In the genomic region with DNA sequence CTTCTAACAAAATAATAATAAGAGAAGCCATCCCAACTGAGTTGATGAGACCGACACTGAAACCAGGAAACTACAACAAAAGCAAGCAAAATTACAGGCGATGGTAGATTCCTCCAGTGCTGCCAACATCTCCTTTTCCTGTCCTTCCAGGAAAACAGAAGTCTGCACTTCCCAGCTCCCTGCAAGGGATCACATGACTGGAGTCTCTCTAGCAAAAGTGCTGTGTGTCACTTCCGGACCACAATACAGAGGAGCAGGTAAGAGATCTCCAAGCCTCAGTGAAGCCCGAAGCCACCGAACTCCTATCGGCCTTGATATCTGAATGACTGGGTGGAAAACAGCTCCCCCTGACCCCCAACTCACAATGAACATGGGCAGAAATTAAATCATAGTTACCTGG, we compare ENCODE assay signal across 17 cellular contexts.
A peak's percentile ranks its signal among the peaks of the same experiment; 100 is the strongest.
DNase-seq lines count a peak whose midpoint lies in the region; ATAC-seq, FAIRE-seq and TF ChIP-seq lines count a peak whose summit lies in the region.
"Had no signal": no experiment of that assay in that cellular context is flagged by ENCODE, and none has a peak within 500 bp of the region (broad histone marks: within the 10 kb centered on the region; RNA-seq: fewer than 3 reads in every experiment).

No MANE protein-coding gene starts in this region.

- H3K9me3 ChIP-seq in T-helper 17 cell (ENCODE audit: control insufficient read depth, low read length, poor library complexity, severe bottlenecking), result no peaks in the 10 kb centered on the region
- no peaks in the 10 kb centered on the region for H3K9me3 ChIP-seq in endothelial cell of umbilical vein (replicated peaks; ENCODE audit: control insufficient read depth, insufficient read depth, low read length)
- no peaks in the 10 kb centered on the region for H3K9me3 ChIP-seq in tibial artery
- H3K9me3 ChIP-seq in CD4-positive, alpha-beta memory T cell (ENCODE audit: control insufficient read depth in 1 of 2, low read length in 2 of 2), result no peaks in the 10 kb centered on the region

- no peaks in the 10 kb centered on the region for H3K27me3 ChIP-seq in endothelial cell of umbilical vein (ENCODE audit: control insufficient read depth in 2 of 2, insufficient read depth in 2 of 2, low read length in 2 of 2)
- H3K27me3 ChIP-seq in tibial artery, result no peaks in the 10 kb centered on the region
- H3K27me3 ChIP-seq in foreskin keratinocyte, result no peaks in the 10 kb centered on the region
- no peaks in the 10 kb centered on the region for H3K27me3 ChIP-seq in CD4-positive, alpha-beta memory T cell (ENCODE audit: insufficient read depth, low read length)

- H3K27ac Mint-ChIP-seq in T-helper 17 cell, result peak overlapping the region; percentile 61
- peak overlapping the region in 3 of 7 donors; percentile 22 to 29 (median 27) for H3K27ac Mint-ChIP-seq in CD4-positive, alpha-beta memory T cell

- DNase-seq in Daoy (ENCODE audit: low read depth), result peak; percentile 27
- no peak for DNase-seq in T-helper 17 cell
- DNase-seq in endothelial cell of umbilical vein (ENCODE audit: low read depth, low spot score), result peak; percentile 4
- no peak for DNase-seq in tibial artery
- no peak for DNase-seq in COLO829 (ENCODE audit: low spot score)
- no peak for DNase-seq in foreskin keratinocyte
- DNase-seq in CD4-positive, alpha-beta memory T cell, result no peak
- DNase-seq: C1 segment of cervical spinal cord; COR-L47; GDM1; HCEC 1CT; KBM-7; NCI-H1694 treated with DMSO at 0.1 percent for 48 hours; NCI-H748 treated with DMSO at 0.1 percent for 48 hours; NK-92 treated with Interleukin-12 subunit alpha and Interleukin-12 subunit beta, amount 100 ng/mL, for 24 hours; SHP77 had no signal

- H2AFZ ChIP-seq in endothelial cell of umbilical vein (ENCODE audit: low read depth, low read length), result no peak overlapping the region

- TF ChIP-seq CTCF in endothelial cell of umbilical vein (IDR thresholded peaks at IDR 0.05; ENCODE audit: extremely low read depth in 1 of 2, insufficient read depth in 1 of 2, low read depth in 1 of 2, low read length in 2 of 2), result no peak
- TF ChIP-seq CTCF in tibial artery (IDR thresholded peaks at IDR 0.05), result no peak
- TF ChIP-seq CTCF in foreskin keratinocyte (conservative IDR thresholded peaks at IDR 0.05), result no peak

- FAIRE-seq in endothelial cell of umbilical vein (lab: Jason Lieb, UNC), result no peak

- TF ChIP-seq POLR2A in endothelial cell of umbilical vein (IDR thresholded peaks at IDR 0.05; ENCODE audit: low read depth, low read length), result no peak

- H3K9ac ChIP-seq in endothelial cell of umbilical vein (replicated peaks; ENCODE audit: extremely low read depth, insufficient read depth, low read length), result no peak overlapping the region

- H4K20me1 ChIP-seq in endothelial cell of umbilical vein (replicated peaks; ENCODE audit: control insufficient read depth, extremely low read depth, insufficient read depth, low read length), result no peaks in the 10 kb centered on the region

- BruUV-seq in endothelial cell of umbilical vein (replicated peaks; lab: Mats Ljungman, UMichigan), result no TSS peak

- H3K4me2 ChIP-seq in endothelial cell of umbilical vein (ENCODE audit: insufficient read depth, low read length), result peak overlapping the region; percentile 6

- CTCF ChIA-PET in endothelial cell of umbilical vein (lab: Charles Lee), result interaction anchor here (1.4 kb wide), 1 partner anchor 31 kb away, joined by 4 read pairs; no protein-coding TSS in a partner anchor
- CTCF ChIA-PET in CD4-positive, alpha-beta memory T cell (lab: Charles Lee; ENCODE audit: partially characterized antibody), result no interaction called here

- H3K4me1 Mint-ChIP-seq in T-helper 17 cell, result peaks cover 37% of the 10 kb centered on the region
- peaks cover 22 to 45% (median 34%) of the 10 kb centered on the region in 4 donors for H3K4me1 Mint-ChIP-seq in CD4-positive, alpha-beta memory T cell

- dilution Hi-C loops in endothelial cell of umbilical vein (cut with MboI; ENCODE audit: extremely low pct_ligation_motif_present, low sequenced_read_pairs), result no loop called here

- no peaks in the 10 kb centered on the region for H3K36me3 Mint-ChIP-seq in T-helper 17 cell (ENCODE audit: low read depth)
- peaks cover 7 to 10% of the 10 kb centered on the region in 2 donors for H3K36me3 Mint-ChIP-seq in CD4-positive, alpha-beta memory T cell

- H3K4me1 ChIP-seq in endothelial cell of umbilical vein (ENCODE audit: control insufficient read depth, extremely low read depth, insufficient read depth, low read length) (peaks cover 5% of the 10 kb centered on the region), tibial artery (peaks cover 0 to 70% (median 28%) of the 10 kb centered on the region in 4 donors), foreskin keratinocyte (peaks cover 8% of the 10 kb centered on the region)
- H3K4me1 ChIP-seq in CD4-positive, alpha-beta memory T cell (ENCODE audit: insufficient read depth, low read length), result peaks cover 4% of the 10 kb centered on the region

- no peak overlapping the region for H3K4me3 Mint-ChIP-seq in T-helper 17 cell
- H3K4me3 Mint-ChIP-seq in CD4-positive, alpha-beta memory T cell, result no peak overlapping the region

- H3K27ac ChIP-seq in endothelial cell of umbilical vein (ENCODE audit: insufficient read depth, low read depth, low read length) (no peak overlapping the region), tibial artery (peak overlapping the region; percentile 8 to 26), foreskin keratinocyte (no peak overlapping the region)
- H3K27ac ChIP-seq in CD4-positive, alpha-beta memory T cell (ENCODE audit: low read depth, low read length), result no peak overlapping the region

- no peaks in the 10 kb centered on the region for H3K9me1 ChIP-seq in endothelial cell of umbilical vein (replicated peaks; ENCODE audit: control insufficient read depth, extremely low read depth, insufficient read depth, low read length)

- H3K36me3 ChIP-seq in endothelial cell of umbilical vein (ENCODE audit: control insufficient read depth in 2 of 2, extremely low read depth in 1 of 2, insufficient read depth in 2 of 2, low read length in 2 of 2), result no peaks in the 10 kb centered on the region
- H3K36me3 ChIP-seq in tibial artery, result no peaks in the 10 kb centered on the region
- no peaks in the 10 kb centered on the region for H3K36me3 ChIP-seq in CD4-positive, alpha-beta memory T cell (ENCODE audit: insufficient read depth, low read length)

- H3K27me3 Mint-ChIP-seq in T-helper 17 cell, result no peaks in the 10 kb centered on the region
- no peaks in the 10 kb centered on the region for H3K27me3 Mint-ChIP-seq in CD4-positive, alpha-beta memory T cell

- H3K4me3 ChIP-seq in endothelial cell of umbilical vein (replicated peaks in 1 of 3; ENCODE audit: insufficient read depth in 1 of 3, low read depth in 1 of 3, low read length in 3 of 3) (no peak overlapping the region), tibial artery (no peak overlapping the region)
- no peak overlapping the region for H3K4me3 ChIP-seq in CD4-positive, alpha-beta memory T cell (ENCODE audit: low read length in 2 of 2)
- H3K4me3 ChIP-seq: SK-N-MC had no signal

- POLR2A ChIA-PET in endothelial cell of umbilical vein (lab: Charles Lee), result interaction anchor here (0.5 kb wide), 1 partner anchor 10 kb away, joined by 3 read pairs; no protein-coding TSS in a partner anchor
- POLR2A ChIA-PET in CD4-positive, alpha-beta memory T cell (lab: Charles Lee; ENCODE audit: partially characterized antibody), result no interaction called here

- peaks cover 0 to 1% (median 0%) of the 10 kb centered on the region in 8 donors for H3K9me3 Mint-ChIP-seq in CD4-positive, alpha-beta memory T cell

- no peak for ATAC-seq in T-helper 17 cell
- no peak for ATAC-seq in foreskin keratinocyte

- peaks cover 38% of the 10 kb centered on the region for H3K79me2 ChIP-seq in endothelial cell of umbilical vein (ENCODE audit: control insufficient read depth, insufficient read depth, low read length)

- intact Hi-C loops in endothelial cell of umbilical vein (cut with micrococcal nuclease), result loop anchor here (5.0 kb wide), 1 partner anchor 62 kb away; a partner anchor contains a TSS
- intact Hi-C loops in tibial artery (cut with DNase I; ENCODE audit: low total_unique reads), result no loop called here
- intact Hi-C loops in CD4-positive, alpha-beta memory T cell (cut with micrococcal nuclease), result no loop called here

TF ChIP-seq in endothelial cell of umbilical vein, 7 proteins besides CTCF, POLR2A, EP300 and RAD21:
- TF ChIP-seq MYC (IDR thresholded peaks at IDR 0.05; ENCODE audit: low read depth, low read length) (no peak), POLR2AphosphoS5 (IDR thresholded peaks at IDR 0.05; ENCODE audit: insufficient read depth, low read depth, low read length) (no peak), FOS (IDR thresholded peaks at IDR 0.05; ENCODE audit: borderline replicate concordance, insufficient read depth, low read length) (no peak), EZH2 (IDR thresholded peaks at IDR 0.05; ENCODE audit: borderline replicate concordance, low read depth, low read length, severe bottlenecking) (no peak), JUN (IDR thresholded peaks at IDR 0.05; ENCODE audit: borderline replicate concordance, insufficient read depth, insufficient read length, low read depth) (no peak)

Comparison
In these comparisons a context has a peak if more than half of its experiments do, and no peak if none do; other contexts are left out.
1. DNase-seq: peak in Daoy (single experiment) and endothelial cell of umbilical vein (single experiment); none in T-helper 17 cell (0 of 3), tibial artery (0 of 2), COLO829 (single experiment), foreskin keratinocyte (0 of 2) and CD4-positive, alpha-beta memory T cell (0 of 5).
2. H3K27ac ChIP-seq: peak in tibial artery (2 of 2); none in endothelial cell of umbilical vein (single experiment), foreskin keratinocyte (single experiment) and CD4-positive, alpha-beta memory T cell (single experiment).